Comparison of ENCODE assay signal across 22 cellular contexts in the genomic region with DNA sequence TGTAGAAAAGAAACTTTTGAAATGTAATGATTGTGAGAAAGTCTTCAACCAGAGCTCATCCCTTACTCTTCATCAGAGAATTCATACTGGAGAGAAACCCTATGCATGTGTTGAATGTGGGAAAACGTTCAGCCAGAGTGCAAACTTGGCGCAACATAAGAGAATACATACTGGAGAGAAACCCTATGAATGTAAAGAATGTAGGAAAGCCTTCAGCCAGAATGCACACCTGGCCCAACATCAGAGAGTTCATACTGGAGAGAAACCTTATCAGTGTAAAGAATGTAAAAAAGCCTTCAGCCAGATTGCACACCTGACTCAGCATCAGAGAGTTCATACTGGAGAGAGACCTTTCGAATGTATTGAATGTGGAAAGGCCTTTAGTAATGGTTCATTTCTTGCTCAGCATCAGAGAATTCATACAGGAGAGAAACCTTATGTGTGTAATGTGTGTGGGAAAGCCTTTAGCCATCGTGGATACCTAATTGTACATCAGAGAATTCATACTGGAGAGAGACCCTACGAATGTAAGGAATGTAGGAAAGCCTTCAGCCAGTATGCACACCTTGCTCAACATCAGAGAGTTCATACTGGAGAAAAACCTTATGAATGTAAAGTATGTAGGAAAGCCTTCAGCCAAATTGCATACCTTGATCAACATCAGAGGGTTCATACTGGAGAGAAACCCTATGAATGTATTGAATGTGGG. TPM values are rescaled to one million over a fixed set of nuclear protein-coding genes. Genes with fewer than 3 reads are reported as not detected.
DNase-seq lines count a peak whose midpoint lies in the region; ATAC-seq, FAIRE-seq and TF ChIP-seq lines count a peak whose summit lies in the region.
"Had no signal": no experiment of that assay in that cellular context is flagged by ENCODE, and none has a peak within 500 bp of the region (broad histone marks: within the 10 kb centered on the region; RNA-seq: fewer than 3 reads in every experiment).

No MANE protein-coding gene starts in this region.

- H3F3A ChIP-seq in smooth muscle cell (ENCODE audit: low read depth): peaks cover 12% of the 10 kb centered on the region

- H4K20me1 ChIP-seq in smooth muscle cell (ENCODE audit: low read depth): no peaks in the 10 kb centered on the region

- no peak for TF ChIP-seq POLR2A in H54 (IDR thresholded peaks at IDR 0.05; ENCODE audit: low read depth, low read length)

- no peak for ATAC-seq in HG02981 (IDR thresholded peaks at IDR 0.05; ENCODE audit: unreplicated experiment)
- ATAC-seq: activated T-cell treated with anti-CD3 and anti-CD28 coated beads, Interleukin-2, amount 50 U/mL, for 72 hours had no signal

- H3K79me2 ChIP-seq in smooth muscle cell (ENCODE audit: low read depth): no peaks in the 10 kb centered on the region
- H3K79me2 ChIP-seq: parathyroid adenoma had no signal

- DNase-seq in H54 (ENCODE audit: insufficient read length, low spot score) (no peak), amniotic epithelial cell (ENCODE audit: low read depth) (peak; percentile 23), fibroblast of villous mesenchyme (ENCODE audit: low read depth) (peak; percentile 2), smooth muscle cell (lab: John Stamatoyannopoulos, UW; ENCODE audit: unreplicated experiment) (no peak), inferior parietal cortex (ENCODE audit: extremely low spot score) (no peak), GM19239 (ENCODE audit: insufficient read length, low spot score) (no peak)
- DNase-seq: activated CD4-positive, alpha-beta T cell treated with anti-CD3 and anti-CD28 coated beads for 4 hours; activated naive CD4-positive, alpha-beta T cell treated with anti-CD3 and anti-CD28 coated beads, Interleukin-2, amount 10 ng/mL, durations not matched to agents 7 days and 5 days; activated T-cell treated with anti-CD3 and anti-CD28 coated beads, Interleukin-2, amount 50 U/mL, for 72 hours; DND-41; kidney glomerular epithelial cell; NCI-H1105; NCI-H2081 treated with DMSO at 0.1 percent for 48 hours; NCI-H510A; nephron progenitor cell; sigmoid colon had no signal

- FAIRE-seq in H54 (lab: Jason Lieb, UNC): peak; percentile 84
- no peak for FAIRE-seq in GM19239 (lab: Jason Lieb, UNC)
- FAIRE-seq: RCC 7860 had no signal

- H3K36me3 ChIP-seq in smooth muscle cell (ENCODE audit: low read depth): peaks cover 61% of the 10 kb centered on the region

- H2AFZ ChIP-seq in smooth muscle cell (ENCODE audit: low read depth): no peak overlapping the region
- H2AFZ ChIP-seq: parathyroid adenoma had no signal

- no peak overlapping the region for H3K9ac ChIP-seq in smooth muscle cell (ENCODE audit: low read depth)
- H3K9ac ChIP-seq: parathyroid adenoma had no signal

- WGBS in smooth muscle cell (ENCODE audit: low lambda C conversion rate): 95% methylated on average over 5 of the region's 5 CpGs

- no peak overlapping the region for H3K4me3 ChIP-seq in fibroblast of villous mesenchyme (ENCODE audit: low read depth, low read length)
- H3K4me3 ChIP-seq in smooth muscle cell: peak overlapping the region; percentile 8
- H3K4me3 ChIP-seq: sigmoid colon, SJSA1, vagina had no signal

- peaks cover 98% of the 10 kb centered on the region for H3K9me3 ChIP-seq in smooth muscle cell (replicated peaks; ENCODE audit: low read depth)

- TF ChIP-seq CTCF in fibroblast of villous mesenchyme (IDR thresholded peaks at IDR 0.05; ENCODE audit: insufficient read depth, low read depth, low read length): no peak
- no peak for TF ChIP-seq CTCF in smooth muscle cell (IDR thresholded peaks at IDR 0.05; ENCODE audit: borderline replicate concordance, insufficient read depth, poor library complexity, severe bottlenecking)

- H3K27me3 ChIP-seq in smooth muscle cell (ENCODE audit: low read depth): no peaks in the 10 kb centered on the region
- H3K27me3 ChIP-seq: sigmoid colon, SJSA1, vagina had no signal

- no peak overlapping the region for H3K27ac ChIP-seq in smooth muscle cell (ENCODE audit: low read depth)
- H3K27ac ChIP-seq: parathyroid adenoma, sigmoid colon, SJSA1, vagina had no signal

- H3K4me2 ChIP-seq in smooth muscle cell: no peak overlapping the region

- no peaks in the 10 kb centered on the region for H3K4me1 ChIP-seq in smooth muscle cell (ENCODE audit: low read depth)
- H3K4me1 ChIP-seq: parathyroid adenoma, sigmoid colon, SJSA1, vagina had no signal

RNA-seq across cellular contexts. Expression of gene ZNF583, which starts 19.3 kb away (rescaled TPM):
- total RNA-seq in fibroblast of villous mesenchyme (7.1 and 9.1 TPM in 2 replicates), smooth muscle cell (5.5 and 7.9 TPM in 2 replicates)
- 5.2 and 6.4 TPM in 2 replicates for polyA plus RNA-seq in smooth muscle cell

RNA-seq across cellular contexts. Expression of gene ZNF582, which starts 30.1 kb away (rescaled TPM):
- total RNA-seq in fibroblast of villous mesenchyme (2.3 and 2.6 TPM in 2 replicates), smooth muscle cell (0.99 and 4.9 TPM in 2 replicates)
- 3.8 and 4.4 TPM in 2 replicates for polyA plus RNA-seq in smooth muscle cell

RNA-seq across cellular contexts. Expression of gene ZNF667, which starts 53.7 kb away (rescaled TPM):
- 0.97 and 2.6 TPM in 2 replicates for total RNA-seq in fibroblast of villous mesenchyme
- total RNA-seq in smooth muscle cell: 4.4 and 4.6 TPM in 2 replicates
- polyA plus RNA-seq in smooth muscle cell: 2.3 and 2.7 TPM in 2 replicates
- total RNA-seq: SJSA1; T-helper 1 cell treated with Interleukin-12 subunit alpha and Interleukin-12 subunit beta and Interleukin-4 antibody, amounts not matched to agents 30 ng/mL and 1 ng/mL, for 36 hours had no signal

Comparison
In these comparisons a context has a peak if more than half of its experiments do, and no peak if none do; other contexts are left out.
1. DNase-seq: peak in amniotic epithelial cell (single experiment) and fibroblast of villous mesenchyme (single experiment); none in H54 (single experiment), smooth muscle cell (single experiment), inferior parietal cortex (single experiment) and GM19239 (single experiment).